8 cellular contexts compared by ENCODE assay signal in genomic region chr10:102431452-102432124, GRCh38. TPM values are rescaled to one million over a fixed set of nuclear protein-coding genes. Genes with fewer than 3 reads are reported as not detected.
DNase-seq lines count a peak whose midpoint lies in the region; ATAC-seq and TF ChIP-seq lines count a peak whose summit lies in the region.

No MANE protein-coding gene starts in this region.

- peak overlapping the region; percentile 92 for H3K4me3 Mint-ChIP-seq in activated naive CD4-positive, alpha-beta T cell treated with anti-CD3 and anti-CD28 coated beads, Interleukin-2, amount 10 ng/mL, durations not matched to agents 7 days and 5 days

- H3K4me1 Mint-ChIP-seq in activated naive CD4-positive, alpha-beta T cell treated with anti-CD3 and anti-CD28 coated beads, Interleukin-2, amount 10 ng/mL, durations not matched to agents 7 days and 5 days, result peaks cover 50% of the 10 kb centered on the region

- peaks cover 37% of the 10 kb centered on the region for H3K4me1 ChIP-seq in osteoblast (ENCODE audit: insufficient read depth, low read length)

- DNase-seq in activated naive CD4-positive, alpha-beta T cell treated with anti-CD3 and anti-CD28 coated beads, Interleukin-2, amount 10 ng/mL, durations not matched to agents 7 days and 5 days, result no peak
- DNase-seq in activated naive CD4-positive, alpha-beta T cell (lab: John Stamatoyannopoulos, UW), result no peak
- DNase-seq in SK-N-MC (ENCODE audit: low read depth, low spot score), result no peak
- peak; percentile 58 for DNase-seq in fibroblast of mammary gland (ENCODE audit: low read depth)
- peak; percentile 91 for DNase-seq in osteoblast (ENCODE audit: insufficient read length, low spot score, missing footprints)
- no peak for DNase-seq in NCI-H1417 treated with DMSO at 0.1 percent for 48 hours (lab: John Stamatoyannopoulos, UW)
- no peak for DNase-seq in hippocampal formation (lab: John Stamatoyannopoulos, UW)

- no peaks in the 10 kb centered on the region for H3K9me3 Mint-ChIP-seq in activated naive CD4-positive, alpha-beta T cell treated with anti-CD3 and anti-CD28 coated beads, Interleukin-2, amount 10 ng/mL, durations not matched to agents 7 days and 5 days

- H3K79me2 ChIP-seq in osteoblast (ENCODE audit: insufficient read depth, low read length), result peaks cover 15% of the 10 kb centered on the region

- no peaks in the 10 kb centered on the region for H3K27me3 ChIP-seq in osteoblast (ENCODE audit: insufficient read depth, low read length)

- H3K36me3 ChIP-seq in SK-N-MC (ENCODE audit: insufficient read depth, low read length), result no peaks in the 10 kb centered on the region
- H3K36me3 ChIP-seq in osteoblast (ENCODE audit: insufficient read depth, low read length), result peaks cover 5% of the 10 kb centered on the region

- ATAC-seq in HG02678 (IDR thresholded peaks at IDR 0.05; ENCODE audit: unreplicated experiment), result no peak

- H3K36me3 Mint-ChIP-seq in activated naive CD4-positive, alpha-beta T cell treated with anti-CD3 and anti-CD28 coated beads, Interleukin-2, amount 10 ng/mL, durations not matched to agents 7 days and 5 days, result peaks cover 13% of the 10 kb centered on the region

- peak overlapping the region; percentile 88 for H3K9ac ChIP-seq in SK-N-MC (ENCODE audit: insufficient read length)

- H3K27ac ChIP-seq in SK-N-MC (no peak overlapping the region), osteoblast (ENCODE audit: low read depth, low read length) (peak overlapping the region; percentile 77)

- peak overlapping the region; percentile 97 for H3K4me2 ChIP-seq in osteoblast (ENCODE audit: insufficient read depth, low read length)

- CTCF ChIA-PET in activated naive CD4-positive, alpha-beta T cell treated with anti-CD3 and anti-CD28 coated beads, Interleukin-2, amount 10 ng/mL, durations not matched to agents 7 days and 5 days (lab: Charles Lee), result interaction anchor here (0.9 to 2.3 kb wide), 6 partner anchors 9 to 47 kb away, joined by 3 to 20 read pairs (median 5); partner anchors contain the start of genes C10orf95 and NFKB2

- no peaks in the 10 kb centered on the region for H3K9me3 ChIP-seq in SK-N-MC (ENCODE audit: low read depth, low read length)
- no peaks in the 10 kb centered on the region for H3K9me3 ChIP-seq in osteoblast (ENCODE audit: low read depth, low read length)

- peak overlapping the region; percentile 91 for H2AFZ ChIP-seq in osteoblast (ENCODE audit: low read length)

- TF ChIP-seq CTCF in fibroblast of mammary gland (conservative IDR thresholded peaks at IDR 0.05; ENCODE audit: control insufficient read depth, insufficient read depth, low read depth, low read length) (no peak), osteoblast (IDR thresholded peaks at IDR 0.05; ENCODE audit: extremely low read depth, low read depth, low read length) (no peak)

- peak overlapping the region; percentile 78 for H3K4me3 ChIP-seq in SK-N-MC
- peak overlapping the region; percentile 92 for H3K4me3 ChIP-seq in fibroblast of mammary gland (ENCODE audit: control insufficient read depth, low read depth, low read length)
- H3K4me3 ChIP-seq in osteoblast (ENCODE audit: insufficient read depth, low read length), result peak overlapping the region; percentile 83

- H3K27me3 Mint-ChIP-seq in activated naive CD4-positive, alpha-beta T cell treated with anti-CD3 and anti-CD28 coated beads, Interleukin-2, amount 10 ng/mL, durations not matched to agents 7 days and 5 days, result peaks cover 4% of the 10 kb centered on the region

- H3K27ac Mint-ChIP-seq in activated naive CD4-positive, alpha-beta T cell treated with anti-CD3 and anti-CD28 coated beads, Interleukin-2, amount 10 ng/mL, durations not matched to agents 7 days and 5 days, result peak overlapping the region; percentile 93

- H4K20me1 ChIP-seq in osteoblast (ENCODE audit: insufficient read depth, low read length), result no peaks in the 10 kb centered on the region

RNA-seq across cellular contexts. Expression of gene CUEDC2, which starts 0.8 kb away (rescaled TPM):
- 46.7 and 46.9 TPM in 2 replicates for total RNA-seq in osteoblast

RNA-seq across cellular contexts. Expression of gene FBXL15, which starts 11.0 kb away (rescaled TPM):
- total RNA-seq in osteoblast, result 5.9 and 9.4 TPM in 2 replicates

RNA-seq across cellular contexts. Expression of gene PSD, which starts 13.0 kb away (rescaled TPM):
- 0.29 and 0.72 TPM in 2 replicates for total RNA-seq in osteoblast

RNA-seq across cellular contexts. Expression of gene C10orf95, which starts 19.8 kb away (rescaled TPM):
- not detected in 2 replicates for total RNA-seq in osteoblast

RNA-seq across cellular contexts. Expression of gene NFKB2, which starts 36.1 kb away (rescaled TPM):
- 17.7 and 20.3 TPM in 2 replicates for total RNA-seq in osteoblast

Comparison
In these comparisons a context has a peak if more than half of its experiments do, and no peak if none do; other contexts are left out.
1. DNase-seq: peak in fibroblast of mammary gland (single experiment) and osteoblast (single experiment); none in activated naive CD4-positive, alpha-beta T cell treated with anti-CD3 and anti-CD28 coated beads, Interleukin-2, amount 10 ng/mL, durations not matched to agents 7 days and 5 days (single experiment), activated naive CD4-positive, alpha-beta T cell (0 of 4), SK-N-MC (single experiment), NCI-H1417 treated with DMSO at 0.1 percent for 48 hours (single experiment) and hippocampal formation (0 of 2).
2. Peak in every context shown above with its lines, with median percentiles within 50 percentile points of each other: H3K4me3 ChIP-seq.